Comparison of ENCODE assay signal across 15 cellular contexts in genomic region chr12:2311001-2311778, GRCh38.
DNase-seq lines count a peak whose midpoint lies in the region; ATAC-seq and TF ChIP-seq lines count a peak whose summit lies in the region.
"Had no signal": no experiment of that assay in that cellular context is flagged by ENCODE, and none has a peak within 500 bp of the region (broad histone marks: within the 10 kb centered on the region; RNA-seq: fewer than 3 reads in every experiment).

No MANE protein-coding gene starts in this region.

- intact Hi-C loops in uterus (cut with DNase I; ENCODE audit: low total_unique reads), result no loop called here

- H3K4me3 ChIP-seq in GM23248 (peak overlapping the region; percentile 42), hepatocyte (no peak overlapping the region), uterus (no peak overlapping the region)
- H3K4me3 ChIP-seq: coronary artery had no signal

- H2AFZ ChIP-seq in GM23248, result peak overlapping the region; percentile 25
- H2AFZ ChIP-seq in hepatocyte, result no peak overlapping the region

- peak overlapping the region; percentile 65 for H3K9ac ChIP-seq in GM23248

- H3K9me3 ChIP-seq in GM23248 (ENCODE audit: low read depth), result no peaks in the 10 kb centered on the region
- H3K9me3 ChIP-seq in hepatocyte (ENCODE audit: low read depth), result no peaks in the 10 kb centered on the region
- H3K9me3 ChIP-seq in uterus, result no peaks in the 10 kb centered on the region

- H3K27me3 ChIP-seq in GM23248 (replicated peaks; ENCODE audit: insufficient read depth), result no peaks in the 10 kb centered on the region
- no peaks in the 10 kb centered on the region for H3K27me3 ChIP-seq in hepatocyte
- H3K27me3 ChIP-seq in uterus, result no peaks in the 10 kb centered on the region

- H3K4me2 ChIP-seq in GM23248 (ENCODE audit: unreplicated experiment) (peak overlapping the region; percentile 80), hepatocyte (peak overlapping the region; percentile 15)

- no peaks in the 10 kb centered on the region for H3K36me3 ChIP-seq in GM23248 (ENCODE audit: low read depth)
- H3K36me3 ChIP-seq in hepatocyte (replicated peaks; ENCODE audit: insufficient read depth, low read depth), result no peaks in the 10 kb centered on the region
- no peaks in the 10 kb centered on the region for H3K36me3 ChIP-seq in uterus

- in situ Hi-C loops in GM23248 (cut with MboI), result no loop called here

- H4K20me1 ChIP-seq in GM23248 (ENCODE audit: insufficient read depth) (no peaks in the 10 kb centered on the region), hepatocyte (ENCODE audit: insufficient read depth, poor library complexity, severe bottlenecking) (no peaks in the 10 kb centered on the region)

- no peaks in the 10 kb centered on the region for H3K9me2 ChIP-seq in GM23248 (ENCODE audit: insufficient read depth)
- no peaks in the 10 kb centered on the region for H3K9me2 ChIP-seq in hepatocyte (replicated peaks; ENCODE audit: insufficient read depth)

- H3K79me2 ChIP-seq in GM23248 (ENCODE audit: insufficient read depth) (peaks cover 31% of the 10 kb centered on the region), hepatocyte (no peaks in the 10 kb centered on the region)

- TF ChIP-seq CTCF in hepatocyte (IDR thresholded peaks at IDR 0.05; ENCODE audit: poor library complexity), result no peak
- TF ChIP-seq CTCF in uterus (IDR thresholded peaks at IDR 0.05), result no peak

- H3F3A ChIP-seq in GM23248 (ENCODE audit: insufficient read depth), result peaks cover 24% of the 10 kb centered on the region

- TF ChIP-seq POLR2A in uterus (IDR thresholded peaks at IDR 0.05), result no peak

- H3K4me1 ChIP-seq in GM23248 (ENCODE audit: insufficient read depth), result peaks cover 31% of the 10 kb centered on the region
- peaks cover 17% of the 10 kb centered on the region for H3K4me1 ChIP-seq in hepatocyte (ENCODE audit: insufficient read depth)
- peaks cover 0 to 8% of the 10 kb centered on the region in 2 donors for H3K4me1 ChIP-seq in uterus

- 6 to 14% methylated on average over 15 of the region's 15 CpGs for WGBS in GM23248 (ENCODE audit: low coverage in 1 of 2, low lambda C conversion rate in 2 of 2, missing lambda C conversion rate in 2 of 2), 2 experiments
- 46% methylated on average over 15 of the region's 15 CpGs for WGBS in hepatocyte (ENCODE audit: low lambda C conversion rate, missing lambda C conversion rate)

- H3K27ac ChIP-seq in GM23248 (peak overlapping the region; percentile 92), hepatocyte (peak overlapping the region; percentile 78), uterus (peak overlapping the region; percentile 42 to 51)

- no peak for ATAC-seq in HG03175 (IDR thresholded peaks at IDR 0.05; ENCODE audit: unreplicated experiment)
- no peak for ATAC-seq in HG03095 (IDR thresholded peaks at IDR 0.05; ENCODE audit: unreplicated experiment)
- ATAC-seq: stimulated activated naive B cell treated with anti-CD40 and anti-IgM and Interleukin-4, amounts not matched to agents 10 μg/mL and 1 μg/mL and 100 μg/mL, for 72 hours had no signal

- DNase-seq in GM23248 (peak; percentile 86), astrocyte of the hippocampus (ENCODE audit: low read depth, low spot score) (peak; percentile 62), hepatocyte (ENCODE audit: low spot score) (no peak), uterus (no peak), 8988T (no peak)
- DNase-seq: activated CD4-positive, CD25-positive, alpha-beta regulatory T cell; activated CD8-positive, alpha-beta memory T cell treated with anti-CD3 and anti-CD28 coated beads, Interleukin-2, amount 50 U/mL, for 48 hours; foreskin melanocyte; islet precursor cell; NCI-H1048; stimulated activated CD4-positive, alpha-beta T cell treated with anti-CD3 and anti-CD28 coated beads, Interleukin-4, amount 100 ng/mL, for 4 hours; stimulated activated naive B cell treated with anti-CD40 and anti-IgM and Interleukin-4, amounts not matched to agents 10 μg/mL and 1 μg/mL and 100 μg/mL, for 72 hours had no signal

Comparison
In these comparisons a context has a peak if more than half of its experiments do, and no peak if none do; other contexts are left out.
1. DNase-seq: peak in GM23248 (single experiment) and astrocyte of the hippocampus (single experiment); none in hepatocyte (single experiment), uterus (0 of 2) and 8988T (single experiment).
2. Peak in every context shown above with its lines, with median percentiles within 50 percentile points of each other: H3K27ac ChIP-seq.